17 cellular contexts compared by ENCODE assay signal in the genomic region with DNA sequence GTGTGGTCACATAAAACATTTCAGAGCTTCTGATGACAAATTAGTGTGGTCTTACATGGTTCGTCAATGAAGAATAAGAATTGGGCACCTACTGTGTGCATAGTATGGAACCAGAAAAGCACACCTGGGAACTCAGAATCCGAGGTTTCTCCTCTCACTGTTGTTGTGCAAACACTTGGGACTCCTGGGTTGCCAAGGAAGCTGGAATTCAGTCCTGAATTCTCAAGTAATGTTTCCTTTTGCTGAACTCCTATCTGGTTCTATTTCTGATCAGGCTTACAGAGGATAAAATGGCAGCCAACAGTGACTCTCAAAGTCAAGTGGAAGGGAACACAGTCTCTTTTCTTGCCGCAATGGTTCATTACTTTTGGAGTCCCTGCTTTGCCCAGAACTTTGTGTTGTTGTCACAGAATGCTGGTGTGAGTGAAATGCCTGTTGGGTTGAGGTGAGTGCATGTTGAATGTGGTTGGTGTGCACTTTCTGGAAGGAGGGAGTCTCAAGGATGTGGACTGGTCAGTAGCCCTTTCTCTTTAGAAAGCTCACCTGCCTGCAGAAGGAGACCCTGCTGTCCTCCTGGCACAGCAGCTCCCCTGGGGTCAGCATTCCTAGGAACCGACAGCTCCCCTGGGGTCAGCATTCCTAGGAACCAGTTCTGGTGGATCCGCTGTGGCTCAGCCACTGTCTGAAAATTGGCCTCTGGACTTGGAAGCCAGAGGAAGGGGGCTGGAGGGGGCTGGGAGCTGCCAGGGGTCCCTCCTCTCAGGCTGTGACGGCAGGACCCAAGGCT. TPM values are rescaled to one million over a fixed set of nuclear protein-coding genes. Genes with fewer than 3 reads are reported as not detected.
A peak's percentile ranks its signal among the peaks of the same experiment; 100 is the strongest.
DNase-seq lines count a peak whose midpoint lies in the region; ATAC-seq, FAIRE-seq and TF ChIP-seq lines count a peak whose summit lies in the region.
"Had no signal": no experiment of that assay in that cellular context is flagged by ENCODE, and none has a peak within 500 bp of the region (broad histone marks: within the 10 kb centered on the region; RNA-seq: fewer than 3 reads in every experiment).

No MANE protein-coding gene starts in this region.

- H3K9ac ChIP-seq in H9 (ENCODE audit: extremely low read depth, insufficient read length, low read length) (no peak overlapping the region), H1 (replicated peaks in 1 of 4; ENCODE audit: extremely low read depth in 1 of 4, low read depth in 3 of 4, low read length in 3 of 4) (no peak overlapping the region)

- H2BK12ac ChIP-seq in H9 (ENCODE audit: insufficient read length, low read depth, low read length) = no peak overlapping the region
- peak overlapping the region; percentile 64 for H2BK12ac ChIP-seq in H1 (ENCODE audit: low read depth, low read length)

- no peak overlapping the region for H2BK20ac ChIP-seq in H9 (ENCODE audit: low read depth, low read length, poor library complexity, severe bottlenecking)
- 0 out of 2 replicates have a peak overlapping the region, but pooled peaks have one; percentile 8 for H2BK20ac ChIP-seq in H1 (ENCODE audit: low read length)

- H3K4ac ChIP-seq in H9 (ENCODE audit: low read depth, low read length) = no peak overlapping the region; the same call in 1 of the 2 replicates
- no peak overlapping the region for H3K4ac ChIP-seq in H1 (replicated peaks; ENCODE audit: insufficient read length, low read depth, low read length)

- CTCF ChIA-PET in H1 (lab: Charles Lee; ENCODE audit: partially characterized antibody) = interaction anchor here (0.9 to 3.5 kb wide), 16 partner anchors 11 to 195 kb away, joined by 3 to 10 read pairs (median 4); no protein-coding TSS in a partner anchor

- intact Hi-C loops in left lung (cut with DNase I) (no loop called here), posterior vena cava (cut with DNase I) (no loop called here)

- TF ChIP-seq EP300 in H1 (IDR thresholded peaks at IDR 0.05; ENCODE audit: borderline replicate concordance in 1 of 2, low read depth in 2 of 2, low read length in 2 of 2) = no peak

- H3K4me2 ChIP-seq in H9 (ENCODE audit: insufficient read depth, insufficient read length, low read length) (no peak overlapping the region), H1 (ENCODE audit: insufficient read depth in 1 of 2, low read depth in 2 of 2, low read length in 2 of 2) (no peak overlapping the region)

- H2BK5ac ChIP-seq in H9 (ENCODE audit: insufficient read length, low read length) = no peak overlapping the region
- H2BK5ac ChIP-seq in H1 (ENCODE audit: low read depth, low read length) = peak overlapping the region; percentile 55; the same call in 1 of the 2 replicates

- H3K9me3 Mint-ChIP-seq in H9 = peaks cover 0 to 2% of the 10 kb centered on the region in 2 experiments; a peak in 2 of 5 replicates
- H3K9me3 Mint-ChIP-seq: CD4-positive, alpha-beta memory T cell had no signal

- no peak overlapping the region for H3K4me3 Mint-ChIP-seq in H9
- H3K4me3 Mint-ChIP-seq: CD4-positive, alpha-beta memory T cell had no signal

- H3K23me2 ChIP-seq in H9 (ENCODE audit: insufficient read length, low read depth, low read length, poor library complexity, severe bottlenecking) (no peaks in the 10 kb centered on the region), H1 (ENCODE audit: low read depth, low read length) (no peaks in the 10 kb centered on the region; the same call in 1 of the 2 replicates)

- peaks cover 20% of the 10 kb centered on the region for H3K27me3 Mint-ChIP-seq in H9 (ENCODE audit: low read depth)

- TF ChIP-seq POLR2A in H1 (IDR thresholded peaks at IDR 0.05; ENCODE audit: control extremely low read depth in 1 of 2, low read depth in 2 of 2, low read length in 2 of 2) (no peak), erythroblast (IDR thresholded peaks at IDR 0.05; ENCODE audit: low read length) (no peak)

- no peaks in the 10 kb centered on the region for H3K36me3 ChIP-seq in H1 (ENCODE audit: control insufficient read depth in 2 of 4, insufficient read depth in 4 of 4, low read length in 3 of 4)
- no peaks in the 10 kb centered on the region for H3K36me3 ChIP-seq in left lung
- H3K36me3 ChIP-seq: BE2C had no signal

- FAIRE-seq in H1 (lab: Jason Lieb, UNC) = no peak
- FAIRE-seq: A204.1, G401.6, GM12891 had no signal

- peaks cover 0 to 3% (median 3%) of the 10 kb centered on the region in 3 experiments; a peak in 4 of 7 replicates for H3K36me3 Mint-ChIP-seq in H9 (ENCODE audit: insufficient read depth in 1 of 3, low read depth in 3 of 3)
- H3K36me3 Mint-ChIP-seq: CD4-positive, alpha-beta memory T cell had no signal

- H3K79me2 ChIP-seq in H9 (ENCODE audit: insufficient read depth, low read length) (no peaks in the 10 kb centered on the region), H1 (ENCODE audit: control insufficient read depth in 1 of 2, insufficient read depth in 2 of 2, low read length in 2 of 2) (no peaks in the 10 kb centered on the region)

- H3K27ac ChIP-seq in H9 (ENCODE audit: insufficient read length, low read depth, low read length) (no peak overlapping the region), H1 (ENCODE audit: low read depth, low read length) (0 out of 2 replicates have a peak overlapping the region, but pooled peaks have one; percentile 2), left lung (no peak overlapping the region)
- H3K27ac ChIP-seq: C4-2B had no signal

- H3K14ac ChIP-seq in H9 (ENCODE audit: insufficient read depth, low read length) (peak overlapping the region; percentile 37; the same call in 1 of the 2 replicates), H1 (ENCODE audit: insufficient read length) (no peak overlapping the region)

- H3K9me3 ChIP-seq in H9 (ENCODE audit: control insufficient read depth, low read depth, low read length) (no peaks in the 10 kb centered on the region), H1 (ENCODE audit: insufficient read depth in 2 of 2, low read depth in 1 of 2, low read length in 1 of 2) (no peaks in the 10 kb centered on the region), left lung (no peaks in the 10 kb centered on the region)
- H3K9me3 ChIP-seq: BE2C had no signal

- POLR2A ChIA-PET in H1 (lab: Charles Lee; ENCODE audit: partially characterized antibody) = no interaction called here

- H4K5ac ChIP-seq in H9 (ENCODE audit: insufficient read length, low read depth, low read length) (no peak overlapping the region), H1 (ENCODE audit: insufficient read length, low read depth, low read length) (no peak overlapping the region)

- no peak overlapping the region for H4K8ac ChIP-seq in H9 (replicated peaks; ENCODE audit: insufficient read length, low read depth, low read length)
- no peak overlapping the region for H4K8ac ChIP-seq in H1 (ENCODE audit: extremely low read depth, insufficient read depth, low read length)

- no peak overlapping the region for H2BK15ac ChIP-seq in H9 (ENCODE audit: low read depth, low read length)
- H2BK15ac ChIP-seq in H1 (ENCODE audit: low read length) = no peak overlapping the region

- H3K4me1 ChIP-seq in H9 (ENCODE audit: insufficient read depth, low read length) = peaks cover 3% of the 10 kb centered on the region; the same call in 1 of the 2 replicates
- peaks cover 0 to 10% (median 3%) of the 10 kb centered on the region in 4 experiments; a peak in 3 of 7 replicates for H3K4me1 ChIP-seq in H1 (replicated peaks in 1 of 4; ENCODE audit: control insufficient read depth in 3 of 4, insufficient read depth in 4 of 4, low read length in 3 of 4)
- no peaks in the 10 kb centered on the region for H3K4me1 ChIP-seq in left lung

- DNase-seq in H9 = no peak
- DNase-seq in H1 (ENCODE audit: low read depth in 1 of 2, low spot score in 2 of 2) = no peak
- no peak for DNase-seq in left lung
- peak; percentile 38 for DNase-seq in posterior vena cava (ENCODE audit: low spot score)
- DNase-seq in erythroblast (lab: John Stamatoyannopoulos, UW) = no peak
- no peak for DNase-seq in NCI-H2029 (lab: John Stamatoyannopoulos, UW)
- no peak for DNase-seq in HT-29 (ENCODE audit: low spot score)
- DNase-seq: BE2C; CD4-positive, alpha-beta memory T cell; DMS79 had no signal

- H3T11ph ChIP-seq in H9 (ENCODE audit: low read length) = no peak overlapping the region

- H3K4me1 Mint-ChIP-seq in H9 = peaks cover 18 to 27% of the 10 kb centered on the region in 2 experiments
- H3K4me1 Mint-ChIP-seq: CD4-positive, alpha-beta memory T cell had no signal

- no peak for TF ChIP-seq RAD21 in H1 (IDR thresholded peaks at IDR 0.05 in 1 of 2, conservative IDR thresholded peaks at IDR 0.05 in 1 of 2; ENCODE audit: low read depth in 2 of 2, low read length in 2 of 2)

- H3K27ac Mint-ChIP-seq in H9 = 0 out of 7 replicates have a peak overlapping the region, but pooled peaks of 1 of the 3 experiments have one; percentile 43

- H2BK120ac ChIP-seq in H9 (ENCODE audit: low read depth, low read length, poor library complexity, severe bottlenecking) (no peak overlapping the region), H1 (replicated peaks; ENCODE audit: low read depth, low read length) (no peak overlapping the region)

- H3K18ac ChIP-seq in H9 (ENCODE audit: insufficient read length, low read depth, low read length) = no peak overlapping the region
- peak overlapping the region; percentile 38; the same call in 1 of the 2 replicates for H3K18ac ChIP-seq in H1 (ENCODE audit: extremely low read depth, low read length)

- H3K4me3 ChIP-seq in H1 (ENCODE audit: extremely low read depth in 1 of 4, insufficient read depth in 2 of 4, low read depth in 3 of 4, low read length in 4 of 4) = no peak overlapping the region
- no peak overlapping the region for H3K4me3 ChIP-seq in left lung

- H3K79me1 ChIP-seq in H9 (ENCODE audit: insufficient read depth, low read depth, low read length, poor library complexity, severe bottlenecking) (no peaks in the 10 kb centered on the region), H1 (ENCODE audit: low read depth, low read length) (no peaks in the 10 kb centered on the region)

- H3K23ac ChIP-seq in H9 (ENCODE audit: insufficient read length, low read depth, low read length) (no peak overlapping the region), H1 (ENCODE audit: insufficient read length) (no peak overlapping the region)

- H4K91ac ChIP-seq in H9 (ENCODE audit: insufficient read length, low read depth, low read length) (no peak overlapping the region), H1 (replicated peaks; ENCODE audit: insufficient read length, low read length) (peak overlapping the region; percentile 67)

- H3K27me3 ChIP-seq in H9 (ENCODE audit: insufficient read depth, low read length) (no peaks in the 10 kb centered on the region), H1 (replicated peaks in 1 of 4; ENCODE audit: control insufficient read depth in 3 of 4, extremely low read depth in 1 of 4, insufficient read depth in 3 of 4, low read length in 3 of 4) (no peaks in the 10 kb centered on the region), left lung (no peaks in the 10 kb centered on the region)
- H3K27me3 ChIP-seq: BE2C had no signal

- H3K56ac ChIP-seq in H9 (ENCODE audit: insufficient read length, low read depth, low read length) = no peak overlapping the region
- H3K56ac ChIP-seq in H1 (replicated peaks; ENCODE audit: insufficient read length, low read depth, low read length) = no peak overlapping the region

- TF ChIP-seq CTCF in H9 (conservative IDR thresholded peaks at IDR 0.05) = no peak
- TF ChIP-seq CTCF in H1 (IDR thresholded peaks at IDR 0.05; ENCODE audit: control extremely low read depth in 1 of 3, insufficient read depth in 1 of 3, low read depth in 1 of 3, low read length in 3 of 3) = no peak
- no peak for TF ChIP-seq CTCF in left lung (IDR thresholded peaks at IDR 0.05)

- H2AFZ ChIP-seq in H9 (ENCODE audit: low read length) (no peak overlapping the region), H1 (ENCODE audit: low read length) (0 out of 2 replicates have a peak overlapping the region, but pooled peaks have one; percentile 11)

- no CpG with 5 or more reads among the region's 6 CpGs for WGBS in H9 (ENCODE audit: extremely low coverage, insufficient read length, low lambda C conversion rate)
- WGBS in H1 (ENCODE audit: extremely low coverage in 1 of 2, insufficient coverage in 1 of 2, insufficient read length in 1 of 2, insufficient replicate concordance in 2 of 2, low coverage in 1 of 2, low lambda C conversion rate in 2 of 2, missing lambda C conversion rate in 1 of 2), 2 experiments = 78% methylated on average over 6 of the region's 6 CpGs; no CpG with 5 or more reads in 1 of the 2 experiments

- H2AK5ac ChIP-seq in H9 (ENCODE audit: insufficient read length, low read length) (no peak overlapping the region), H1 (ENCODE audit: low read depth, low read length) (peak overlapping the region; percentile 57; the same call in 1 of the 2 replicates)

- ATAC-seq in left lung (peak; percentile 38), HG03095 (IDR thresholded peaks at IDR 0.05; ENCODE audit: unreplicated experiment) (no peak)
- ATAC-seq: HCT116 had no signal

- no peaks in the 10 kb centered on the region for H4K20me1 ChIP-seq in H9 (ENCODE audit: control insufficient read depth, insufficient read depth, insufficient read length)
- no peaks in the 10 kb centered on the region for H4K20me1 ChIP-seq in H1 (replicated peaks in 1 of 2; ENCODE audit: control insufficient read depth in 1 of 2, insufficient read depth in 2 of 2, low read length in 2 of 2)

RNA-seq across cellular contexts. Expression of gene UNC93A, which starts 1.4 kb away (rescaled TPM):
- total RNA-seq in H9 (2021) (0.70 and 0.94 TPM in 2 replicates), left lung (not detected), posterior vena cava (not detected)
- total RNA-seq in H1 (2021; fragmentation: NEBNext Ultra II Directional; extraction: Animal tissue kit (Norgen Biotek cat#: 25700)) = not detected in 2 replicates
- 0.31 and 0.39 TPM in 2 replicates for polyA plus RNA-seq in H1 (2011; rRNA removed)
- polyA plus RNA-seq in H1 (2011; cell fraction: cytosol; rRNA removed) = 0.67 TPM
- polyA plus RNA-seq in H1 (2011; cell fraction: nucleus; rRNA removed) = 0.47 TPM
- polyA plus RNA-seq in H1 (2012, experiment 1 of 2) = 0.16 to 0.58 TPM (median 0.23 TPM) in 4 replicates
- polyA plus RNA-seq in H1 (2012, experiment 2 of 2) = 0.20 TPM
- 0.12 TPM for polyA plus RNA-seq in H1 (2013, experiment 1 of 2)
- polyA plus RNA-seq in H1 (2013, experiment 2 of 2) = 0.07 TPM
- polyA minus RNA-seq in H1 (2011; rRNA and poly(A)+ RNA removed) = not detected in 2 replicates
- not detected for polyA minus RNA-seq in H1 (2011; cell fraction: cytosol; rRNA and poly(A)+ RNA removed)
- polyA minus RNA-seq in H1 (2011; cell fraction: nucleus; rRNA and poly(A)+ RNA removed) = not detected
- total RNA-seq in HT-29 (2014; rRNA removed; shearing (Covaris generic)) = 3.1 and 4.0 TPM in 2 replicates
- total RNA-seq: CD4-positive, alpha-beta memory T cell; H4 had no signal
- polyA plus RNA-seq: CD4-positive, alpha-beta memory T cell had no signal

RNA-seq across cellular contexts. Expression of gene TTLL2, which starts 32.4 kb away (rescaled TPM):
- total RNA-seq in H9 (2021) (not detected in 2 replicates), left lung (not detected), posterior vena cava (not detected)
- total RNA-seq in H1 (2021; fragmentation: NEBNext Ultra II Directional; extraction: Animal tissue kit (Norgen Biotek cat#: 25700)) = not detected in 2 replicates
- not detected in 2 replicates for polyA plus RNA-seq in H1 (2011; rRNA removed)
- polyA plus RNA-seq in H1 (2011; cell fraction: cytosol; rRNA removed) = not detected
- not detected for polyA plus RNA-seq in H1 (2011; cell fraction: nucleus; rRNA removed)
- polyA plus RNA-seq in H1 (2012, experiment 1 of 2) = 0.31 to 0.41 TPM (median 0.38 TPM) in 4 replicates
- not detected for polyA plus RNA-seq in H1 (2012, experiment 2 of 2)
- not detected for polyA plus RNA-seq in H1 (2013, experiment 1 of 2)
- not detected for polyA plus RNA-seq in H1 (2013, experiment 2 of 2)
- polyA minus RNA-seq in H1 (2011; rRNA and poly(A)+ RNA removed) = not detected in 2 replicates
- not detected for polyA minus RNA-seq in H1 (2011; cell fraction: cytosol; rRNA and poly(A)+ RNA removed)
- polyA minus RNA-seq in H1 (2011; cell fraction: nucleus; rRNA and poly(A)+ RNA removed) = not detected
- not detected in 2 replicates for total RNA-seq in HT-29 (2014; rRNA removed; shearing (Covaris generic))
- total RNA-seq: CD4-positive, alpha-beta memory T cell; H4 had no signal
